1 cellular context compared by ENCODE assay signal in genomic region chr18:8780227-8780626, GRCh38.
TF ChIP-seq lines count a peak whose summit lies in the region.

No MANE protein-coding gene starts in this region.

TF ChIP-seq in IMR-90, 13 proteins besides CTCF, POLR2A, EP300 and RAD21 (continued from another document):
- TF ChIP-seq ELK1 (IDR thresholded peaks at IDR 0.05; ENCODE audit: borderline replicate concordance, low read depth, low read length) (no peak), NFE2L2 (IDR thresholded peaks at IDR 0.05; ENCODE audit: low read depth, low read length) (no peak), CEBPB (IDR thresholded peaks at IDR 0.05; ENCODE audit: low read depth, low read length) (no peak), SMC3 (IDR thresholded peaks at IDR 0.05; ENCODE audit: low read depth, low read length) (no peak), RFX5 (IDR thresholded peaks at IDR 0.05; ENCODE audit: low read depth, low read length) (no peak)
